Comparison of ENCODE assay signal across 8 cellular contexts in genomic region chr4:55347610-55348228, GRCh38.
DNase-seq lines count a peak whose midpoint lies in the region; ATAC-seq and TF ChIP-seq lines count a peak whose summit lies in the region.

No MANE protein-coding gene starts in this region.

- peaks cover 2% of the 10 kb centered on the region for H3K36me3 Mint-ChIP-seq in activated naive CD4-positive, alpha-beta T cell treated with anti-CD3 and anti-CD28 coated beads, Interleukin-2, amount 50 U/mL, for 24 hours

- H3K4me3 Mint-ChIP-seq in activated naive CD4-positive, alpha-beta T cell treated with anti-CD3 and anti-CD28 coated beads, Interleukin-2, amount 50 U/mL, for 24 hours = peak overlapping the region; percentile 86

- no peak overlapping the region for H3K27ac Mint-ChIP-seq in activated naive CD4-positive, alpha-beta T cell treated with anti-CD3 and anti-CD28 coated beads, Interleukin-2, amount 50 U/mL, for 24 hours

- H3K9me3 ChIP-seq in subcutaneous abdominal adipose tissue (ENCODE audit: control insufficient read depth in 5 of 5, low read length in 5 of 5) = no peaks in the 10 kb centered on the region

- H3K4me3 ChIP-seq in subcutaneous abdominal adipose tissue (ENCODE audit: low read depth in 1 of 5, low read length in 5 of 5) = no peak overlapping the region

- H3K27ac ChIP-seq in subcutaneous abdominal adipose tissue (ENCODE audit: low read depth, low read length) = peak overlapping the region; percentile 95

- no peaks in the 10 kb centered on the region for H3K27me3 ChIP-seq in subcutaneous abdominal adipose tissue (ENCODE audit: control insufficient read depth in 5 of 5, insufficient read depth in 4 of 5, low read length in 5 of 5)

- ATAC-seq in HG03432 (IDR thresholded peaks at IDR 0.05; ENCODE audit: unreplicated experiment) (no peak), GM18907 (IDR thresholded peaks at IDR 0.05; ENCODE audit: unreplicated experiment) (no peak)

- H3K4me1 Mint-ChIP-seq in activated naive CD4-positive, alpha-beta T cell treated with anti-CD3 and anti-CD28 coated beads, Interleukin-2, amount 50 U/mL, for 24 hours = peaks cover 19% of the 10 kb centered on the region

- H3K36me3 ChIP-seq in subcutaneous abdominal adipose tissue (ENCODE audit: control insufficient read depth in 5 of 5, insufficient read depth in 5 of 5, low read length in 5 of 5) = peaks cover 0 to 3% (median 0%) of the 10 kb centered on the region in 5 donors

- no peak for DNase-seq in activated naive CD4-positive, alpha-beta T cell (lab: John Stamatoyannopoulos, UW)
- DNase-seq in SIG-M5 (lab: John Stamatoyannopoulos, UW) (peak; percentile 5), erythroblast (lab: John Stamatoyannopoulos, UW) (peak; percentile 62 to 71), HPDE6-E6E7 (ENCODE audit: extremely low spot score) (no peak)

- H3K9ac ChIP-seq in subcutaneous abdominal adipose tissue (ENCODE audit: low read length in 5 of 5) = peak overlapping the region in 3 of 5 donors; percentile 41 to 91 (median 87)

- H3K27me3 Mint-ChIP-seq in activated naive CD4-positive, alpha-beta T cell treated with anti-CD3 and anti-CD28 coated beads, Interleukin-2, amount 50 U/mL, for 24 hours = no peaks in the 10 kb centered on the region

- TF ChIP-seq POLR2A in erythroblast (IDR thresholded peaks at IDR 0.05; ENCODE audit: low read length) = no peak

- H3K9me3 Mint-ChIP-seq in activated naive CD4-positive, alpha-beta T cell treated with anti-CD3 and anti-CD28 coated beads, Interleukin-2, amount 50 U/mL, for 24 hours = no peaks in the 10 kb centered on the region

- H3K4me1 ChIP-seq in subcutaneous abdominal adipose tissue (ENCODE audit: control insufficient read depth in 5 of 5, insufficient read depth in 5 of 5, low read length in 5 of 5) = peaks cover 2 to 26% (median 14%) of the 10 kb centered on the region in 5 donors

Comparison
In these comparisons a context has a peak if more than half of its experiments do, and no peak if none do; other contexts are left out.
1. DNase-seq: peak in SIG-M5 (single experiment) and erythroblast (2 of 2); none in activated naive CD4-positive, alpha-beta T cell (0 of 4) and HPDE6-E6E7 (single experiment).